Comparison of ENCODE assay signal across 1 cellular context in the genomic region with DNA sequence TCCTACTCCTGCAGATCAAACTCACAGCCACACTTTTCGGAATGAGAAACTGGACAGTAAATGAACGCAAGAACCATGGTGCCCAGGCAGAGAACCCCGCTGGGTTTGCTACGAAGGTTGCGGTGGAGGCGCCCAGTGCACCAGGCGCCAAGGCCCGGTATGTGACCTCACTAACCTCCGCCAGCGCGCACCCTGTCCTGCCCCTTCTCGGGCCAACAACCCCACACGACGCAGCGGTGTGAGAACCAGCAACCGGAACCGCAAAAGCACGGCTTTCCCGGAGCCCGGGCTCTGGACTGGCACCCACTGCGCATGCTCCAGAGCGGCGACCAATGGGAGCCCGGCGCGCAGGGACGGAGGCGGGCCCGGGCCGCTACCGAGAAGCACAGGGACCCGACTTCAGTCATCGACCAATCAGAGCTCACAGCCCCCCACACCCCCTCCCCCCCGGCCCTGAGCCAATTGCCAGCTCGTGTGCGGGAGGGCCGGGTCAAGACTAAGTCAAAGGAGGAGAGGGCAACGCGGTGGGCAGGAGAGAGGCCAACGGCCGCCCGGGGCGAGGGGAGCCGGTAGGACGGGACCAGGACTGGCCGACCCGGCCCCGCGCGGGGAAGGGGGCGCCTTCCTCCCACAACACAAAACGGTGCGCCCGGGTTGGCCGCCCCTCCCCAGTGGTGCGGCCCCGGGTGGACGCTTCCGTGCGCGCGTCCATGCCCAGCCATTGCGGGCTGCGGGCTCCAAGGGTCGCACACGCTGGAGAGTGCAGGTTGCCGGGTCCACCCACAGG.
TF ChIP-seq lines count a peak whose summit lies in the region.

No MANE protein-coding gene starts in this region.

TF ChIP-seq in HepG2, 621 proteins besides CTCF, POLR2A, EP300 and RAD21 (continued from another document and continues in another):
- TF ChIP-seq TFE3 (CRISPR knock-in tag; IDR thresholded peaks at IDR 0.05) = no peak; the same call in 1 of the 2 replicates
- 0 out of 2 replicates have a peak, but pooled peaks have one; percentile 36 for TF ChIP-seq CBFB (CRISPR knock-in tag; IDR thresholded peaks at IDR 0.05)
- TF ChIP-seq ZNF317 (CRISPR knock-in tag; IDR thresholded peaks at IDR 0.05) = no peak
- no peak for TF ChIP-seq ZBTB38 (CRISPR knock-in tag; IDR thresholded peaks at IDR 0.05)
- no peak for TF ChIP-seq HNRNPH1 (optimal IDR thresholded peaks at IDR 0.05; ENCODE audit: low read depth, low read length)
- TF ChIP-seq ZNF782 (CRISPR knock-in tag; IDR thresholded peaks at IDR 0.05; ENCODE audit: borderline replicate concordance) = no peak
- TF ChIP-seq, protein P1, sequence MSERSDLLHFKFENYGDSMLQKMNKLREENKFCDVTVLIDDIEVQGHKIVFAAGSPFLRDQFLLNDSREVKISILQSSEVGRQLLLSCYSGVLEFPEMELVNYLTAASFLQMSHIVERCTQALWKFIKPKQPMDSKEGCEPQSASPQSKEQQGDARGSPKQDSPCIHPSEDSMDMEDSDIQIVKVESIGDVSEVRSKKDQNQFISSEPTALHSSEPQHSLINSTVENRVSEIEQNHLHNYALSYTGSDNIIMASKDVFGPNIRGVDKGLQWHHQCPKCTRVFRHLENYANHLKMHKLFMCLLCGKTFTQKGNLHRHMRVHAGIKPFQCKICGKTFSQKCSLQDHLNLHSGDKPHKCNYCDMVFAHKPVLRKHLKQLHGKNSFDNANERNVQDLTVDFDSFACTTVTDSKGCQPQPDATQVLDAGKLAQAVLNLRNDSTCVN (CRISPR knock-in tag; IDR thresholded peaks at IDR 0.05; ENCODE audit: borderline replicate concordance) = no peak
- TF ChIP-seq, protein P2, sequence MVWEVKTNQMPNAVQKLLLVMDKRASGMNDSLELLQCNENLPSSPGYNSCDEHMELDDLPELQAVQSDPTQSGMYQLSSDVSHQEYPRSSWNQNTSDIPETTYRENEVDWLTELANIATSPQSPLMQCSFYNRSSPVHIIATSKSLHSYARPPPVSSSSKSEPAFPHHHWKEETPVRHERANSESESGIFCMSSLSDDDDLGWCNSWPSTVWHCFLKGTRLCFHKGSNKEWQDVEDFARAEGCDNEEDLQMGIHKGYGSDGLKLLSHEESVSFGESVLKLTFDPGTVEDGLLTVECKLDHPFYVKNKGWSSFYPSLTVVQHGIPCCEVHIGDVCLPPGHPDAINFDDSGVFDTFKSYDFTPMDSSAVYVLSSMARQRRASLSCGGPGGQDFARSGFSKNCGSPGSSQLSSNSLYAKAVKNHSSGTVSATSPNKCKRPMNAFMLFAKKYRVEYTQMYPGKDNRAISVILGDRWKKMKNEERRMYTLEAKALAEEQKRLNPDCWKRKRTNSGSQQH (CRISPR knock-in tag; IDR thresholded peaks at IDR 0.05; ENCODE audit: low read depth) = no peak; the same call in 1 of the 2 replicates
- TF ChIP-seq ZBTB25 (CRISPR knock-in tag; IDR thresholded peaks at IDR 0.05) = peak; percentile 76
- TF ChIP-seq ZNF747 (CRISPR knock-in tag; IDR thresholded peaks at IDR 0.05; ENCODE audit: borderline replicate concordance) = 0 out of 2 replicates have a peak, but pooled peaks have one; percentile 29
- no peak for TF ChIP-seq NKX3-1 (CRISPR knock-in tag; IDR thresholded peaks at IDR 0.05)
- no peak for TF ChIP-seq ZNF136 (CRISPR knock-in tag; IDR thresholded peaks at IDR 0.05; ENCODE audit: low read depth)
- TF ChIP-seq ASH2L (IDR thresholded peaks at IDR 0.05; ENCODE audit: insufficient read length, low read depth, low read length) = no peak
- no peak for TF ChIP-seq ZNF616 (CRISPR knock-in tag; IDR thresholded peaks at IDR 0.05; ENCODE audit: low read depth)
- TF ChIP-seq ZNF383 (CRISPR knock-in tag; IDR thresholded peaks at IDR 0.05; ENCODE audit: borderline replicate concordance) = no peak
- no peak for TF ChIP-seq POGK (CRISPR knock-in tag; conservative IDR thresholded peaks at IDR 0.05)
- TF ChIP-seq RBM39 (IDR thresholded peaks at IDR 0.05; ENCODE audit: low read depth, low read length, poor library complexity, severe bottlenecking) = peak; percentile 39
- no peak for TF ChIP-seq ZNF143 (CRISPR knock-in tag; IDR thresholded peaks at IDR 0.05)
- no peak for TF ChIP-seq ERF (CRISPR knock-in tag; IDR thresholded peaks at IDR 0.05)
- TF ChIP-seq MBNL3 (CRISPR knock-in tag; conservative IDR thresholded peaks at IDR 0.05) = no peak
- peak; percentile 87 for TF ChIP-seq POLR2G (IDR thresholded peaks at IDR 0.05; ENCODE audit: low read depth, low read length)
- TF ChIP-seq FOXK2 (IDR thresholded peaks at IDR 0.05) = no peak
- TF ChIP-seq, protein P3, sequence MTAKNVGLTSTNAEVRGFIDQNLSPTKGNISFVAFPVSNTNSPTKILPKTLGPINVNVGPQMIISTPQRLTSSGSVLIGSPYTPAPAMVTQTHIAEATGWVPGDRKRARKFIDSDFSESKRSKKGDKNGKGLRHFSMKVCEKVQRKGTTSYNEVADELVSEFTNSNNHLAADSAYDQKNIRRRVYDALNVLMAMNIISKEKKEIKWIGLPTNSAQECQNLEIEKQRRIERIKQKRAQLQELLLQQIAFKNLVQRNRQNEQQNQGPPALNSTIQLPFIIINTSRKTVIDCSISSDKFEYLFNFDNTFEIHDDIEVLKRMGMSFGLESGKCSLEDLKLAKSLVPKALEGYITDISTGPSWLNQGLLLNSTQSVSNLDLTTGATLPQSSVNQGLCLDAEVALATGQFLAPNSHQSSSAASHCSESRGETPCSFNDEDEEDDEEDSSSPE (CRISPR knock-in tag; IDR thresholded peaks at IDR 0.05) = peak; percentile 65; the same call in 1 of the 2 replicates
- TF ChIP-seq HES4 (CRISPR knock-in tag; IDR thresholded peaks at IDR 0.05; ENCODE audit: borderline replicate concordance) = no peak
- TF ChIP-seq, protein P4, sequence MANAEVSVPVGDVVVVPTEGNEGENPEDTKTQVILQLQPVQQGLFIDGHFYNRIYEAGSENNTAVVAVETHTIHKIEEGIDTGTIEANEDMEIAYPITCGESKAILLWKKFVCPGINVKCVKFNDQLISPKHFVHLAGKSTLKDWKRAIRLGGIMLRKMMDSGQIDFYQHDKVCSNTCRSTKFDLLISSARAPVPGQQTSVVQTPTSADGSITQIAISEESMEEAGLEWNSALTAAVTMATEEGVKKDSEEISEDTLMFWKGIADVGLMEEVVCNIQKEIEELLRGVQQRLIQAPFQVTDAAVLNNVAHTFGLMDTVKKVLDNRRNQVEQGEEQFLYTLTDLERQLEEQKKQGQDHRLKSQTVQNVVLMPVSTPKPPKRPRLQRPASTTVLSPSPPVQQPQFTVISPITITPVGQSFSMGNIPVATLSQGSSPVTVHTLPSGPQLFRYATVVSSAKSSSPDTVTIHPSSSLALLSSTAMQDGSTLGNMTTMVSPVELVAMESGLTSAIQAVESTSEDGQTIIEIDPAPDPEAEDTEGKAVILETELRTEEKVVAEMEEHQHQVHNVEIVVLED (CRISPR knock-in tag; IDR thresholded peaks at IDR 0.05; ENCODE audit: borderline replicate concordance) = no peak; the same call in 1 of the 2 replicates
- no peak for TF ChIP-seq ZNF841 (CRISPR knock-in tag; IDR thresholded peaks at IDR 0.05; ENCODE audit: borderline replicate concordance)
- TF ChIP-seq ELF3 (CRISPR knock-in tag; IDR thresholded peaks at IDR 0.05) = 0 out of 2 replicates have a peak, but pooled peaks have one; percentile 17
- TF ChIP-seq ZNF766 (CRISPR knock-in tag; IDR thresholded peaks at IDR 0.05; ENCODE audit: borderline replicate concordance) = no peak
- no peak for TF ChIP-seq BHLHE40 (IDR thresholded peaks at IDR 0.05; ENCODE audit: low read length)
- no peak for TF ChIP-seq ZNF790 (CRISPR knock-in tag; IDR thresholded peaks at IDR 0.05; ENCODE audit: borderline replicate concordance)
- TF ChIP-seq ZNF335 (CRISPR knock-in tag; IDR thresholded peaks at IDR 0.05) = peak; percentile 49; the same call in 1 of the 2 replicates
- TF ChIP-seq SIN3B (IDR thresholded peaks at IDR 0.05; ENCODE audit: low read length) = no peak
- TF ChIP-seq ZNF629 (CRISPR knock-in tag; conservative IDR thresholded peaks at IDR 0.05) = no peak
- TF ChIP-seq, protein P5, sequence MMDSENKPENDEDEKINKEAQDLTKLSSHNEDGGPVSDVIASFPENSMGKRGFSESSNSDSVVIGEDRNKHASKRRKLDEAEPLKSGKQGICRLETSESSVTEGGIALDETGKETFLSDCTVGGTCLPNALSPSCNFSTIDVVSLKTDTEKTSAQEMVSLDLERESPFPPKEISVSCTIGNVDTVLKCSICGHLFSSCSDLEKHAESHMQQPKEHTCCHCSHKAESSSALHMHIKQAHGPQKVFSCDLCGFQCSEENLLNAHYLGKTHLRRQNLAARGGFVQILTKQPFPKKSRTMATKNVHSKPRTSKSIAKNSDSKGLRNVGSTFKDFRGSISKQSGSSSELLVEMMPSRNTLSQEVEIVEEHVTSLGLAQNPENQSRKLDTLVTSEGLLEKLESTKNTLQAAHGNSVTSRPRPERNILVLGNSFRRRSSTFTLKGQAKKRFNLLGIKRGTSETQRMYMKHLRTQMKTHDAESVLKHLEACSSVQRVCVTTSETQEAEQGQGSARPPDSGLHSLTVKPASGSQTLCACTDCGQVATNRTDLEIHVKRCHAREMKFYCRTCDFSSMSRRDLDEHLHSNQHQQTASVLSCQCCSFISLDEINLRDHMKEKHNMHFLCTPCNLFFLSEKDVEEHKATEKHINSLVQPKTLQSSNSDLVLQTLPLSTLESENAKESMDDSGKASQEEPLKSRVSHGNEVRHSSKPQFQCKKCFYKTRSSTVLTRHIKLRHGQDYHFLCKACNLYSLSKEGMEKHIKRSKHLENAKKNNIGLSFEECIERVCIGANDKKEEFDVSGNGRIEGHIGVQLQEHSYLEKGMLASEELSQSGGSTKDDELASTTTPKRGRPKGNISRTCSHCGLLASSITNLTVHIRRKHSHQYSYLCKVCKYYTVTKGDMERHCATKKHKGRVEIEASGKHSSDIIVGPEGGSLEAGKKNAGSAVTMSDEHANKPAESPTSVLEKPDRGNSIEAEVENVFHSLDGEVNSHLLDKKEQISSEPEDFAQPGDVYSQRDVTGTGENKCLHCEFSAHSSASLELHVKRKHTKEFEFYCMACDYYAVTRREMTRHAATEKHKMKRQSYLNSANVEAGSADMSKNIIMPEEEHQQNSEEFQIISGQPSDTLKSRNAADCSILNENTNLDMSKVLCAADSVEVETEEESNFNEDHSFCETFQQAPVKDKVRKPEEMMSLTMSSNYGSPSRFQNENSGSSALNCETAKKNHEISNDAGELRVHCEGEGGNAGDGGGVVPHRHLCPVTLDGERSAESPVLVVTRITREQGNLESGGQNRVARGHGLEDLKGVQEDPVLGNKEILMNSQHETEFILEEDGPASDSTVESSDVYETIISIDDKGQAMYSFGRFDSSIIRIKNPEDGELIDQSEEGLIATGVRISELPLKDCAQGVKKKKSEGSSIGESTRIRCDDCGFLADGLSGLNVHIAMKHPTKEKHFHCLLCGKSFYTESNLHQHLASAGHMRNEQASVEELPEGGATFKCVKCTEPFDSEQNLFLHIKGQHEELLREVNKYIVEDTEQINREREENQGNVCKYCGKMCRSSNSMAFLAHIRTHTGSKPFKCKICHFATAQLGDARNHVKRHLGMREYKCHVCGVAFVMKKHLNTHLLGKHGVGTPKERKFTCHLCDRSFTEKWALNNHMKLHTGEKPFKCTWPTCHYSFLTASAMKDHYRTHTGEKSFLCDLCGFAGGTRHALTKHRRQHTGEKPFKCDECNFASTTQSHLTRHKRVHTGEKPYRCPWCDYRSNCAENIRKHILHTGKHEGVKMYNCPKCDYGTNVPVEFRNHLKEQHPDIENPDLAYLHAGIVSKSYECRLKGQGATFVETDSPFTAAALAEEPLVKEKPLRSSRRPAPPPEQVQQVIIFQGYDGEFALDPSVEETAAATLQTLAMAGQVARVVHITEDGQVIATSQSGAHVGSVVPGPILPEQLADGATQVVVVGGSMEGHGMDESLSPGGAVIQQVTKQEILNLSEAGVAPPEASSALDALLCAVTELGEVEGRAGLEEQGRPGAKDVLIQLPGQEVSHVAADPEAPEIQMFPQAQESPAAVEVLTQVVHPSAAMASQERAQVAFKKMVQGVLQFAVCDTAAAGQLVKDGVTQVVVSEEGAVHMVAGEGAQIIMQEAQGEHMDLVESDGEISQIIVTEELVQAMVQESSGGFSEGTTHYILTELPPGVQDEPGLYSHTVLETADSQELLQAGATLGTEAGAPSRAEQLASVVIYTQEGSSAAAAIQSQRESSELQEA (CRISPR knock-in tag; IDR thresholded peaks at IDR 0.05; ENCODE audit: not compliant biosample characterization) = no peak
- TF ChIP-seq MTF1 (CRISPR knock-in tag; IDR thresholded peaks at IDR 0.05) = no peak
- peak; percentile 90 for TF ChIP-seq DR1 (CRISPR knock-in tag; IDR thresholded peaks at IDR 0.05)
- no peak for TF ChIP-seq ZNF253 (CRISPR knock-in tag; IDR thresholded peaks at IDR 0.05; ENCODE audit: borderline replicate concordance)
- TF ChIP-seq ZNF780A (CRISPR knock-in tag; IDR thresholded peaks at IDR 0.05) = no peak
- no peak for TF ChIP-seq ATAD3A (CRISPR knock-in tag; IDR thresholded peaks at IDR 0.05)
- no peak; the same call in 1 of the 2 replicates for TF ChIP-seq GATA4 (IDR thresholded peaks at IDR 0.05; ENCODE audit: borderline replicate concordance, low read depth)
